In genomic region chr5:135150767-135151166, GRCh38 we compare ENCODE assay signal across 22 cellular contexts.
"Had no signal": no experiment of that assay in that cellular context is flagged by ENCODE, and none has a peak within 500 bp of the region (broad histone marks: within the 10 kb centered on the region; RNA-seq: fewer than 3 reads in every experiment).

No MANE protein-coding gene starts in this region.

- H3K4me1 ChIP-seq: esophagus muscularis mucosa, foreskin keratinocyte, heart right ventricle, pancreas, prostate gland, right atrium auricular region, tibial nerve had no signal

- ATAC-seq: activated CD8-positive, alpha-beta T cell treated with anti-CD3 and anti-CD28 coated beads for 36 hours; activated T-cell treated with anti-CD3 and anti-CD28 coated beads, Interleukin-2, amount 50 U/mL, for 4 hours; activated T-helper 17 cell treated with anti-CD3 and anti-CD28 coated beads, Interleukin-2, amount 50 U/mL, for 72 hours; foreskin keratinocyte; heart right ventricle; pancreas; T-helper 17 cell had no signal

- H3K4me3 ChIP-seq: esophagus muscularis mucosa, heart right ventricle, pancreas, prostate gland, right atrium auricular region, tibial nerve had no signal

- H3K36me3 ChIP-seq: esophagus muscularis mucosa, heart right ventricle, neutrophil, pancreas, prostate gland, right atrium auricular region, tibial nerve had no signal

- H3K27me3 ChIP-seq: esophagus muscularis mucosa, foreskin keratinocyte, neutrophil, pancreas, right atrium auricular region, tibial nerve had no signal

- DNase-seq: activated CD4-positive, alpha-beta T cell treated with anti-CD3 and anti-CD28 coated beads for 1 hour; activated CD4-positive, alpha-beta T cell treated with anti-CD3 and anti-CD28 coated beads, Interleukin-2, amount 10 ng/mL, durations not matched to agents 7 days and 5 days; activated CD8-positive, alpha-beta T cell treated with anti-CD3 and anti-CD28 coated beads for 36 hours; activated gamma-delta T cell treated with Interleukin-2 at 50 U/mL for 16 hours; activated naive CD4-positive, alpha-beta T cell treated with anti-CD3 and anti-CD28 coated beads, Interleukin-2, amount 50 U/mL, for 16 hours; activated T-cell treated with anti-CD3 and anti-CD28 coated beads, Interleukin-2, amount 50 U/mL, for 4 hours; amygdala; central memory CD4-positive, alpha-beta T cell; foreskin keratinocyte; heart right ventricle; pancreas; stimulated activated CD4-positive, alpha-beta T cell treated with anti-CD3 and anti-CD28 coated beads, Interleukin-15, amount 100 ng/mL, for 24 hours; stimulated activated CD4-positive, alpha-beta T cell treated with anti-CD3 and anti-CD28 coated beads, Interleukin-2, amount 100 ng/mL, for 24 hours; stimulated activated naive CD4-positive, alpha-beta T cell; T-helper 17 cell; T1000 had no signal

- H3K9me3 ChIP-seq: esophagus muscularis mucosa, heart right ventricle, neutrophil, pancreas, prostate gland, right atrium auricular region, tibial nerve had no signal

- H3K27ac ChIP-seq: esophagus muscularis mucosa, foreskin keratinocyte, heart right ventricle, neutrophil, pancreas, prostate gland, right atrium auricular region, tibial nerve had no signal
